ENCODE assay signal across 1 cellular context in the genomic region with DNA sequence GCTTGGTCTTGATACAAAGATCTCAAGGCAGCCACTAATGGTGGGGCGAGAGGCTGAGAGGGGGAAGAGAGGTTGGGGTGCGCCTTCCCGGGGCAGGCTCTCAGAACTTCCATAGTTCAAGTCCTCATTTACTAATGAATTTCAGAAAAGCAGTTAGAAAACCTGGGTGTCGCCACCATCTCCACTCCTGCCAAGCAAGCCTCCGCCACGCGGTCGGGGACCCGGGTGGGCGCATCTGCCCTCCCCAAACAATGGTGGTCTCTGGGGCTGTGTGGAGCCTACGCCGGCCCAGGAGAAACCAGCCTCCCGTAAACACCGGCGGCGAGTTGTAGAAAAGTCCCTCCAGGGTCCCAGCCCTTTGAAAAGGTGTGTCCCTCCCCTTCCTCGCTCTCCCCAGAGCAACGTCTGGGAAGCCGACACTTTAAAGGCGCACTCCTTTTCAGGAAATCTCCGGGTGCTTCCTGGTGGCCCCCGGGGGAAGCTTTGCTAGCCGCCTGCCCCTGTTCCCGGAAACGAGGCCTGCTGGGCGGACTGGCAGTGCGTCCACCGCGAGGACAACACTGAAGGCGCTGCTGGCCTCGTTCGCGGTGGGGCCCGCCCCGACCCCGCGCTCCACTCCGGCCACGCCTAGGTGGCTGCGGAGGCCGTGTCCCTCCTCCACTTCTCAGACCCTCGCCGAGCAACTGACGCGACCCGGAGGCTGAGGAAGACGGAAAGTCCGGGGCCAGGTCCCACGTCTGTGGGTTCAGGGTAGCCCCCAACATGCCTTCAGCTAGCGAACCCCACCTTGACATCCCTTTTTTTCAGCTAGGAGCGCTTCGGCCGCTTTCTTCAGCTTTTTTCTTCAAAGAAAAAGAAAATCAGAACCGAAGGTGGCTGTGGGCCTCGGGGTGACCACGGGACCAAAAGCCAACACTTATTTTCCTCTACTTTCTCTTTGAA.
TF ChIP-seq lines count a peak whose summit lies in the region.

No MANE protein-coding gene starts in this region.

TF ChIP-seq in K562, 482 proteins besides CTCF, POLR2A, EP300 and RAD21 (continues in another document):
- TF ChIP-seq SRSF3 (IDR thresholded peaks at IDR 0.05; ENCODE audit: insufficient read depth, low read length) (no peak), ZNF77 (CRISPR knock-in tag; IDR thresholded peaks at IDR 0.05) (no peak), ZNF655 (CRISPR knock-in tag; IDR thresholded peaks at IDR 0.05) (no peak), KDM5B (IDR thresholded peaks at IDR 0.05; ENCODE audit: insufficient replicate concordance, low read depth, low read length) (no peak), ZNF431 (CRISPR knock-in tag; IDR thresholded peaks at IDR 0.05) (peak; percentile 70; the same call in 1 of the 2 replicates), ZNF384 (IDR thresholded peaks at IDR 0.05; ENCODE audit: low read depth, low read length) (no peak), MAFK (IDR thresholded peaks at IDR 0.05; ENCODE audit: low read length) (no peak), ZNF133 (CRISPR knock-in tag; IDR thresholded peaks at IDR 0.05) (no peak), LCOR (CRISPR knock-in tag; IDR thresholded peaks at IDR 0.05) (0 out of 2 replicates have a peak, but pooled peaks have one; percentile 31), STAG1 (CRISPR knock-in tag; IDR thresholded peaks at IDR 0.05; ENCODE audit: borderline replicate concordance) (no peak), ZFX (CRISPR knock-in tag; IDR thresholded peaks at IDR 0.05) (peak; percentile 82), NR2C2 (CRISPR knock-in tag; IDR thresholded peaks at IDR 0.05) (0 out of 2 replicates have a peak, but pooled peaks have one; percentile 44), NR2C2 (tag; IDR thresholded peaks at IDR 0.05) (no peak), SAP30 (IDR thresholded peaks at IDR 0.05; ENCODE audit: borderline replicate concordance, insufficient read depth, low read depth, low read length, poor library complexity, severe bottlenecking) (no peak), ADNP (tag; IDR thresholded peaks at IDR 0.05) (no peak), RBFOX2 (IDR thresholded peaks at IDR 0.05; ENCODE audit: low read depth, low read length) (0 out of 2 replicates have a peak, but pooled peaks have one; percentile 42), FOXA3 (CRISPR knock-in tag; conservative IDR thresholded peaks at IDR 0.05 in 1 of 2, IDR thresholded peaks at IDR 0.05 in 1 of 2) (no peak), ZNF212 (CRISPR knock-in tag; IDR thresholded peaks at IDR 0.05) (no peak), GABPB1 (CRISPR knock-in tag; IDR thresholded peaks at IDR 0.05) (no peak), FOS (IDR thresholded peaks at IDR 0.05; ENCODE audit: extremely low read depth, insufficient read length) (no peak), SMAD3 (CRISPR knock-in tag; conservative IDR thresholded peaks at IDR 0.05) (no peak), ARHGAP35 (IDR thresholded peaks at IDR 0.05; ENCODE audit: partially characterized antibody) (no peak), NFE2L1 (tag; IDR thresholded peaks at IDR 0.05; ENCODE audit: borderline replicate concordance, low read depth) (no peak), RFX7 (CRISPR knock-in tag; IDR thresholded peaks at IDR 0.05) (no peak), NBN (IDR thresholded peaks at IDR 0.05; ENCODE audit: low read depth) (no peak), ELF1 (tag; IDR thresholded peaks at IDR 0.05) (peak; percentile 39; the same call in 1 of the 2 replicates), ATF3 (IDR thresholded peaks at IDR 0.05) (no peak), ATF3 (CRISPR knock-in tag; conservative IDR thresholded peaks at IDR 0.05) (no peak), ZNF232 (CRISPR knock-in tag; IDR thresholded peaks at IDR 0.05) (0 out of 2 replicates have a peak, but pooled peaks have one; percentile 71), KDM1A (IDR thresholded peaks at IDR 0.05) (no peak), ELF4 (CRISPR knock-in tag; IDR thresholded peaks at IDR 0.05) (no peak), NR1H2 (CRISPR knock-in tag; IDR thresholded peaks at IDR 0.05) (no peak), ZNF217 (CRISPR knock-in tag; IDR thresholded peaks at IDR 0.05) (no peak), MAFG (tag; conservative IDR thresholded peaks at IDR 0.05) (no peak), NR3C1 (CRISPR knock-in tag; IDR thresholded peaks at IDR 0.05) (peak; percentile 79; the same call in 1 of the 2 replicates), PHF21A (IDR thresholded peaks at IDR 0.05; ENCODE audit: borderline replicate concordance, low read depth) (no peak), SMAD1 (IDR thresholded peaks at IDR 0.05; ENCODE audit: low read depth, low read length, partially characterized antibody) (no peak), SOX6 (IDR thresholded peaks at IDR 0.05) (no peak), ZNF124 (CRISPR knock-in tag; IDR thresholded peaks at IDR 0.05) (0 out of 2 replicates have a peak, but pooled peaks have one; percentile 26), TOE1 (IDR thresholded peaks at IDR 0.05; ENCODE audit: borderline replicate concordance) (no peak), TOE1 (CRISPR knock-in tag; IDR thresholded peaks at IDR 0.05; ENCODE audit: borderline replicate concordance, low read depth) (no peak), LARP7 (IDR thresholded peaks at IDR 0.05) (no peak), MAZ (CRISPR knock-in tag; conservative IDR thresholded peaks at IDR 0.05 in 1 of 2, IDR thresholded peaks at IDR 0.05 in 1 of 2) (no peak), FOSL1 (tag; conservative IDR thresholded peaks at IDR 0.05) (no peak), HSF4 (CRISPR knock-in tag; IDR thresholded peaks at IDR 0.05; ENCODE audit: borderline replicate concordance) (no peak), ZNF592 (IDR thresholded peaks at IDR 0.05) (no peak)
- TF ChIP-seq, protein P1, sequence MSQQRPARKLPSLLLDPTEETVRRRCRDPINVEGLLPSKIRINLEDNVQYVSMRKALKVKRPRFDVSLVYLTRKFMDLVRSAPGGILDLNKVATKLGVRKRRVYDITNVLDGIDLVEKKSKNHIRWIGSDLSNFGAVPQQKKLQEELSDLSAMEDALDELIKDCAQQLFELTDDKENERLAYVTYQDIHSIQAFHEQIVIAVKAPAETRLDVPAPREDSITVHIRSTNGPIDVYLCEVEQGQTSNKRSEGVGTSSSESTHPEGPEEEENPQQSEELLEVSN (IDR thresholded peaks at IDR 0.05; ENCODE audit: borderline replicate concordance in 1 of 2, extremely low read depth in 1 of 2, insufficient read depth in 1 of 2, insufficient read length in 1 of 2, low read depth in 1 of 2, low read length in 1 of 2, poor library complexity in 1 of 2, severe bottlenecking in 1 of 2), result peak; percentile 18 to 69
- TF ChIP-seq, protein P2, sequence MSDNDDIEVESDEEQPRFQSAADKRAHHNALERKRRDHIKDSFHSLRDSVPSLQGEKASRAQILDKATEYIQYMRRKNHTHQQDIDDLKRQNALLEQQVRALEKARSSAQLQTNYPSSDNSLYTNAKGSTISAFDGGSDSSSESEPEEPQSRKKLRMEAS (CRISPR knock-in tag; IDR thresholded peaks at IDR 0.05), result peak; percentile 25; the same call in 1 of the 2 replicates
- TF ChIP-seq, protein P3, sequence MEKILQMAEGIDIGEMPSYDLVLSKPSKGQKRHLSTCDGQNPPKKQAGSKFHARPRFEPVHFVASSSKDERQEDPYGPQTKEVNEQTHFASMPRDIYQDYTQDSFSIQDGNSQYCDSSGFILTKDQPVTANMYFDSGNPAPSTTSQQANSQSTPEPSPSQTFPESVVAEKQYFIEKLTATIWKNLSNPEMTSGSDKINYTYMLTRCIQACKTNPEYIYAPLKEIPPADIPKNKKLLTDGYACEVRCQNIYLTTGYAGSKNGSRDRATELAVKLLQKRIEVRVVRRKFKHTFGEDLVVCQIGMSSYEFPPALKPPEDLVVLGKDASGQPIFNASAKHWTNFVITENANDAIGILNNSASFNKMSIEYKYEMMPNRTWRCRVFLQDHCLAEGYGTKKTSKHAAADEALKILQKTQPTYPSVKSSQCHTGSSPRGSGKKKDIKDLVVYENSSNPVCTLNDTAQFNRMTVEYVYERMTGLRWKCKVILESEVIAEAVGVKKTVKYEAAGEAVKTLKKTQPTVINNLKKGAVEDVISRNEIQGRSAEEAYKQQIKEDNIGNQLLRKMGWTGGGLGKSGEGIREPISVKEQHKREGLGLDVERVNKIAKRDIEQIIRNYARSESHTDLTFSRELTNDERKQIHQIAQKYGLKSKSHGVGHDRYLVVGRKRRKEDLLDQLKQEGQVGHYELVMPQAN (IDR thresholded peaks at IDR 0.05; ENCODE audit: borderline replicate concordance), result no peak
- TF ChIP-seq, protein P4, sequence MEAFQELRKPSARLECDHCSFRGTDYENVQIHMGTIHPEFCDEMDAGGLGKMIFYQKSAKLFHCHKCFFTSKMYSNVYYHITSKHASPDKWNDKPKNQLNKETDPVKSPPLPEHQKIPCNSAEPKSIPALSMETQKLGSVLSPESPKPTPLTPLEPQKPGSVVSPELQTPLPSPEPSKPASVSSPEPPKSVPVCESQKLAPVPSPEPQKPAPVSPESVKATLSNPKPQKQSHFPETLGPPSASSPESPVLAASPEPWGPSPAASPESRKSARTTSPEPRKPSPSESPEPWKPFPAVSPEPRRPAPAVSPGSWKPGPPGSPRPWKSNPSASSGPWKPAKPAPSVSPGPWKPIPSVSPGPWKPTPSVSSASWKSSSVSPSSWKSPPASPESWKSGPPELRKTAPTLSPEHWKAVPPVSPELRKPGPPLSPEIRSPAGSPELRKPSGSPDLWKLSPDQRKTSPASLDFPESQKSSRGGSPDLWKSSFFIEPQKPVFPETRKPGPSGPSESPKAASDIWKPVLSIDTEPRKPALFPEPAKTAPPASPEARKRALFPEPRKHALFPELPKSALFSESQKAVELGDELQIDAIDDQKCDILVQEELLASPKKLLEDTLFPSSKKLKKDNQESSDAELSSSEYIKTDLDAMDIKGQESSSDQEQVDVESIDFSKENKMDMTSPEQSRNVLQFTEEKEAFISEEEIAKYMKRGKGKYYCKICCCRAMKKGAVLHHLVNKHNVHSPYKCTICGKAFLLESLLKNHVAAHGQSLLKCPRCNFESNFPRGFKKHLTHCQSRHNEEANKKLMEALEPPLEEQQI (IDR thresholded peaks at IDR 0.05), result no peak
- TF ChIP-seq, protein P5, sequence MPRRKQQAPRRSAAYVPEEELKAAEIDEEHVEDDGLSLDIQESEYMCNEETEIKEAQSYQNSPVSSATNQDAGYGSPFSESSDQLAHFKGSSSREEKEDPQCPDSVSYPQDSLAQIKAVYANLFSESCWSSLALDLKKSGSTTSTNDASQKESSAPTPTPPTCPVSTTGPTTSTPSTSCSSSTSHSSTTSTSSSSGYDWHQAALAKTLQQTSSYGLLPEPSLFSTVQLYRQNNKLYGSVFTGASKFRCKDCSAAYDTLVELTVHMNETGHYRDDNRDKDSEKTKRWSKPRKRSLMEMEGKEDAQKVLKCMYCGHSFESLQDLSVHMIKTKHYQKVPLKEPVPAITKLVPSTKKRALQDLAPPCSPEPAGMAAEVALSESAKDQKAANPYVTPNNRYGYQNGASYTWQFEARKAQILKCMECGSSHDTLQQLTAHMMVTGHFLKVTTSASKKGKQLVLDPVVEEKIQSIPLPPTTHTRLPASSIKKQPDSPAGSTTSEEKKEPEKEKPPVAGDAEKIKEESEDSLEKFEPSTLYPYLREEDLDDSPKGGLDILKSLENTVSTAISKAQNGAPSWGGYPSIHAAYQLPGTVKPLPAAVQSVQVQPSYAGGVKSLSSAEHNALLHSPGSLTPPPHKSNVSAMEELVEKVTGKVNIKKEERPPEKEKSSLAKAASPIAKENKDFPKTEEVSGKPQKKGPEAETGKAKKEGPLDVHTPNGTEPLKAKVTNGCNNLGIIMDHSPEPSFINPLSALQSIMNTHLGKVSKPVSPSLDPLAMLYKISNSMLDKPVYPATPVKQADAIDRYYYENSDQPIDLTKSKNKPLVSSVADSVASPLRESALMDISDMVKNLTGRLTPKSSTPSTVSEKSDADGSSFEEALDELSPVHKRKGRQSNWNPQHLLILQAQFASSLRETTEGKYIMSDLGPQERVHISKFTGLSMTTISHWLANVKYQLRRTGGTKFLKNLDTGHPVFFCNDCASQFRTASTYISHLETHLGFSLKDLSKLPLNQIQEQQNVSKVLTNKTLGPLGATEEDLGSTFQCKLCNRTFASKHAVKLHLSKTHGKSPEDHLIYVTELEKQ (CRISPR knock-in tag; IDR thresholded peaks at IDR 0.05), result no peak
